In genomic region chr9:32579706-32580331, GRCh38 we compare ENCODE assay signal across 8 cellular contexts. TPM values are rescaled to one million over a fixed set of nuclear protein-coding genes. Genes with fewer than 3 reads are reported as not detected.
DNase-seq lines count a peak whose midpoint lies in the region; ATAC-seq and TF ChIP-seq lines count a peak whose summit lies in the region.

No MANE protein-coding gene starts in this region.

- H3K27me3 Mint-ChIP-seq in H9 (ENCODE audit: low read depth) = peaks cover 1% of the 10 kb centered on the region; the same call in 1 of the 2 replicates

- no peaks in the 10 kb centered on the region for H4K20me1 ChIP-seq in H9 (ENCODE audit: control insufficient read depth, insufficient read depth, insufficient read length)

- H3K23me2 ChIP-seq in H9 (ENCODE audit: insufficient read length, low read depth, low read length, poor library complexity, severe bottlenecking) = no peaks in the 10 kb centered on the region

- no peak overlapping the region for H2BK120ac ChIP-seq in H9 (ENCODE audit: low read depth, low read length, poor library complexity, severe bottlenecking)

- H3K79me2 ChIP-seq in H9 (ENCODE audit: insufficient read depth, low read length) = no peaks in the 10 kb centered on the region

- no peak overlapping the region; a peak in 1 of 7 replicates for H3K27ac Mint-ChIP-seq in H9

- no peaks in the 10 kb centered on the region for H3K79me1 ChIP-seq in H9 (ENCODE audit: insufficient read depth, low read depth, low read length, poor library complexity, severe bottlenecking)

- H3K9me3 Mint-ChIP-seq in H9 = no peaks in the 10 kb centered on the region

- DNase-seq in COLO668 (lab: John Stamatoyannopoulos, UW; ENCODE audit: unreplicated experiment) (peak; percentile 57), H9 (peak; percentile 59), NCI-H2227 (lab: John Stamatoyannopoulos, UW; ENCODE audit: unreplicated experiment) (peak; percentile 50), dedifferentiated amniotic fluid mesenchymal stem cell (ENCODE audit: extremely low spot score) (peak; percentile 71), lung microvascular endothelial cell (ENCODE audit: low read depth in 2 of 2) (peak; percentile 66 to 78)
- DNase-seq in activated CD4-positive, alpha-beta T cell treated with anti-CD3 and anti-CD28 coated beads, Interleukin-2, amount 50 U/mL, for 1 hour = peak; percentile 84
- DNase-seq in stimulated activated CD8-positive, alpha-beta memory T cell treated with anti-CD3 and anti-CD28 coated beads, Interleukin-12 subunit alpha, Interleukin-12 subunit beta, amount 100 ng/mL, for 4 hours (ENCODE audit: low read depth) = peak; percentile 45

- H3K9me3 ChIP-seq in H9 (ENCODE audit: control insufficient read depth, low read depth, low read length) = no peaks in the 10 kb centered on the region

- 100% methylated on average over 1 of the region's 4 CpGs for WGBS in H9 (ENCODE audit: extremely low coverage, insufficient read length, low lambda C conversion rate)

- H2BK15ac ChIP-seq in H9 (ENCODE audit: low read depth, low read length) = no peak overlapping the region

- no peaks in the 10 kb centered on the region for H3K36me3 Mint-ChIP-seq in H9 (ENCODE audit: insufficient read depth in 1 of 3, low read depth in 3 of 3)

- no peak overlapping the region for H3K27ac ChIP-seq in H9 (ENCODE audit: insufficient read length, low read depth, low read length)

- no peak overlapping the region for H3T11ph ChIP-seq in H9 (ENCODE audit: low read length)

- H4K8ac ChIP-seq in H9 (replicated peaks; ENCODE audit: insufficient read length, low read depth, low read length) = no peak overlapping the region

- H3K56ac ChIP-seq in H9 (ENCODE audit: insufficient read length, low read depth, low read length) = no peak overlapping the region

- H2AFZ ChIP-seq in H9 (ENCODE audit: low read length) = no peak overlapping the region

- H3K14ac ChIP-seq in H9 (ENCODE audit: insufficient read depth, low read length) = no peak overlapping the region

- no peak overlapping the region for H4K5ac ChIP-seq in H9 (ENCODE audit: insufficient read length, low read depth, low read length)

- no peak overlapping the region for H3K18ac ChIP-seq in H9 (ENCODE audit: insufficient read length, low read depth, low read length)

- no peak overlapping the region for H3K4me3 Mint-ChIP-seq in H9

- H3K4me1 ChIP-seq in H9 (ENCODE audit: insufficient read depth, low read length) = peaks cover 3% of the 10 kb centered on the region; the same call in 1 of the 2 replicates

- H3K4ac ChIP-seq in H9 (ENCODE audit: low read depth, low read length) = no peak overlapping the region

- H3K4me2 ChIP-seq in H9 (ENCODE audit: insufficient read depth, insufficient read length, low read length) = no peak overlapping the region

- peak; percentile 95 for TF ChIP-seq CTCF in H9 (conservative IDR thresholded peaks at IDR 0.05)

- no peak overlapping the region for H3K23ac ChIP-seq in H9 (ENCODE audit: insufficient read length, low read depth, low read length)

- no peak overlapping the region for H2BK20ac ChIP-seq in H9 (ENCODE audit: low read depth, low read length, poor library complexity, severe bottlenecking)

- H4K91ac ChIP-seq in H9 (ENCODE audit: insufficient read length, low read depth, low read length) = no peak overlapping the region

- H3K9ac ChIP-seq in H9 (ENCODE audit: extremely low read depth, insufficient read length, low read length) = no peak overlapping the region

- H3K27me3 ChIP-seq in H9 (ENCODE audit: insufficient read depth, low read length) = no peaks in the 10 kb centered on the region

- no peak overlapping the region for H2AK5ac ChIP-seq in H9 (ENCODE audit: insufficient read length, low read length)

- no peak for ATAC-seq in GM21447 (IDR thresholded peaks at IDR 0.05; ENCODE audit: unreplicated experiment)

- H2BK12ac ChIP-seq in H9 (ENCODE audit: insufficient read length, low read depth, low read length) = no peak overlapping the region

- H3K4me1 Mint-ChIP-seq in H9 = peaks cover 3 to 10% of the 10 kb centered on the region in 2 experiments; a peak in 3 of 4 replicates

- no peak overlapping the region for H2BK5ac ChIP-seq in H9 (ENCODE audit: insufficient read length, low read length)

RNA-seq across cellular contexts. Expression of gene NDUFB6, which starts 6.9 kb away (rescaled TPM):
- 60.2 and 66.4 TPM in 2 replicates for total RNA-seq in H9 (2021)
- total RNA-seq in lung microvascular endothelial cell = 33.3 and 34.1 TPM in 2 replicates

RNA-seq across cellular contexts. Expression of gene TOPORS, which starts 27.4 kb away (rescaled TPM):
- total RNA-seq in H9 (2021) = 30.2 and 31.9 TPM in 2 replicates
- 21.1 and 30.6 TPM in 2 replicates for total RNA-seq in lung microvascular endothelial cell

RNA-seq across cellular contexts. Expression of gene SMIM27, which starts 27.7 kb away (rescaled TPM):
- total RNA-seq in H9 (2021) = 12.2 and 15.7 TPM in 2 replicates
- 3.9 and 6.2 TPM in 2 replicates for total RNA-seq in lung microvascular endothelial cell

RNA-seq across cellular contexts. Expression of gene RIGI, which starts 53.8 kb away (rescaled TPM):
- total RNA-seq in H9 (2021) (4.1 TPM in 2 replicates), lung microvascular endothelial cell (11.1 and 12.6 TPM in 2 replicates)

RNA-seq across cellular contexts. Expression of gene TAF1L, which starts 55.6 kb away (rescaled TPM):
- not detected in 2 replicates for total RNA-seq in H9 (2021)
- under 0.01 TPM in 1 of 2 replicates, not detected in the other for total RNA-seq in lung microvascular endothelial cell
